ENCODE assay signal across 15 cellular contexts in genomic region chr5:38745836-38746732, GRCh38.
DNase-seq lines count a peak whose midpoint lies in the region; ATAC-seq and TF ChIP-seq lines count a peak whose summit lies in the region.
"Had no signal": no experiment of that assay in that cellular context is flagged by ENCODE, and none has a peak within 500 bp of the region (broad histone marks: within the 10 kb centered on the region; RNA-seq: fewer than 3 reads in every experiment).

No MANE protein-coding gene starts in this region.

- no peak overlapping the region for H3K4me3 ChIP-seq in right cardiac atrium (ENCODE audit: low read length)
- H3K4me3 ChIP-seq in gastrocnemius medialis = no peak overlapping the region

- H3K4me3 Mint-ChIP-seq in progenitor cell of endocrine pancreas (ENCODE audit: low read depth) = no peak overlapping the region

- no peak for TF ChIP-seq POLR2A in gastrocnemius medialis (IDR thresholded peaks at IDR 0.05)

- H3K36me3 ChIP-seq in gastrocnemius medialis = no peaks in the 10 kb centered on the region

- H3K27me3 ChIP-seq in right cardiac atrium (ENCODE audit: control insufficient read depth, insufficient read depth) (no peaks in the 10 kb centered on the region), gastrocnemius medialis (no peaks in the 10 kb centered on the region)

- H3K9me3 Mint-ChIP-seq in progenitor cell of endocrine pancreas (ENCODE audit: low read depth) = peaks cover 12% of the 10 kb centered on the region

- H3K27ac Mint-ChIP-seq in progenitor cell of endocrine pancreas = no peak overlapping the region

- H3K9me3 ChIP-seq in right cardiac atrium (ENCODE audit: control insufficient read depth, low read length) (peaks cover 3% of the 10 kb centered on the region), gastrocnemius medialis (no peaks in the 10 kb centered on the region)

- H3K36me3 Mint-ChIP-seq in progenitor cell of endocrine pancreas (ENCODE audit: insufficient read depth) = peaks cover 3% of the 10 kb centered on the region

- intact Hi-C loops in right cardiac atrium (cut with DNase I) = no loop called here
- intact Hi-C loops in gastrocnemius medialis (cut with DNase I; ENCODE audit: low total_unique reads) = no loop called here

- in situ Hi-C loops in gastrocnemius medialis (cut with MboI; ENCODE audit: low sequenced_read_pairs in 4 of 4) = no loop called here

- H3K4me1 ChIP-seq in right cardiac atrium (ENCODE audit: control insufficient read depth, insufficient read depth, low read length) = no peaks in the 10 kb centered on the region
- no peaks in the 10 kb centered on the region for H3K4me1 ChIP-seq in gastrocnemius medialis

- 64% methylated on average over 6 of the region's 6 CpGs for WGBS in right cardiac atrium

- ATAC-seq in right cardiac atrium (peak in 1 of 2 donors; percentile 54), gastrocnemius medialis (peak; percentile 54 to 64), HG03280 (IDR thresholded peaks at IDR 0.05; ENCODE audit: unreplicated experiment) (no peak), GM19455 (IDR thresholded peaks at IDR 0.05; ENCODE audit: unreplicated experiment) (no peak)
- ATAC-seq: HepG2 had no signal

- peaks cover 8% of the 10 kb centered on the region for H3K27me3 Mint-ChIP-seq in progenitor cell of endocrine pancreas

- peak; percentile 61 for DNase-seq in Ammon's horn (ENCODE audit: low spot score)
- DNase-seq in caudate nucleus (lab: John Stamatoyannopoulos, UW) = peak in 17 of 61 donors; percentile 6 to 67 (median 26)
- DNase-seq in right cardiac atrium = no peak
- no peak for DNase-seq in gastrocnemius medialis
- no peak for DNase-seq in progenitor cell of endocrine pancreas (ENCODE audit: low spot score, unreplicated experiment)
- DNase-seq: DMS 273 treated with DMSO at 0.1 percent for 48 hours, KG1, NCI-H1048, NCI-H1436 treated with DMSO at 0.1 percent for 48 hours, NCI-H2081, NCI-H748 treated with DMSO at 0.1 percent for 48 hours, RPMI8226 had no signal

- H3K27ac ChIP-seq in caudate nucleus (ENCODE audit: low read depth, low read length) = peak overlapping the region; percentile 94
- H3K27ac ChIP-seq in right cardiac atrium (ENCODE audit: low read length) = peak overlapping the region; percentile 20
- H3K27ac ChIP-seq in gastrocnemius medialis = peak overlapping the region in 3 of 4 donors; percentile 25 to 64 (median 59)

- TF ChIP-seq CTCF in gastrocnemius medialis (IDR thresholded peaks at IDR 0.05 in 4 of 5, conservative IDR thresholded peaks at IDR 0.05 in 1 of 5) = no peak
- no peak for TF ChIP-seq CTCF in progenitor cell of endocrine pancreas (IDR thresholded peaks at IDR 0.05; ENCODE audit: unreplicated experiment)

- H3K4me1 Mint-ChIP-seq in progenitor cell of endocrine pancreas (ENCODE audit: low read depth) = no peaks in the 10 kb centered on the region

Comparison
In these comparisons a context has a peak if more than half of its experiments do, and no peak if none do; other contexts are left out.
1. H3K27ac ChIP-seq: peak in every context shown above with its lines; median percentile 94 in caudate nucleus; 59 in gastrocnemius medialis; 20 in right cardiac atrium.
2. ATAC-seq: peak in gastrocnemius medialis (2 of 2); none in HG03280 (single experiment) and GM19455 (single experiment).